In the genomic region with DNA sequence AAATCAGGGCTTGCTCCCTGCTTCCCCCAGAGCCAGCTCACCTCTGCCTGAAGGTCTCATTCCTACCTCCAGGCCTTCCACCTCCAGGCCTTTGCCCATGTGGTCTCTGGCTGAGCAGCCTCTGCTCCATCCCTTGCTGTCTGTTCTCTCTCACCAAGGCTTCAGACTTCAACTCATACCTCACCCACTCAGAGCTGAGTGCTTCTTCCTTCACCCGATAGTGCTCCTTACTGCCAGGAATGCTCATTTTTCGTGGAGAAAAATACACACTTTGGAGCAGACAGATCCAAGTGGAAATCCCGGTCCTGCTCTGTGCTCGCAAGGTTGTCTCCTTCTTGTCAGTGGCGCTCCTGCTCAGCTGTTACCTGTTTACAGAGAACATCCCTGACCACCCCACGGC, we compare ENCODE assay signal across 10 cellular contexts. TPM values are rescaled to one million over a fixed set of nuclear protein-coding genes. Genes with fewer than 3 reads are reported as not detected.
"Had no signal": no experiment of that assay in that cellular context is flagged by ENCODE, and none has a peak within 500 bp of the region (broad histone marks: within the 10 kb centered on the region; RNA-seq: fewer than 3 reads in every experiment).

No MANE protein-coding gene starts in this region.

- H3K36me3 ChIP-seq: HAP-1 had no signal

- H2AFZ ChIP-seq: GM23338 had no signal

- FAIRE-seq: K562 had no signal

- ATAC-seq: GM23338, HCT116, K562 had no signal

- H3K9me3 Mint-ChIP-seq: GM23338, HFFc6 had no signal

- H3K27ac Mint-ChIP-seq: GM23338, HFFc6 had no signal

- H3K4me3 Mint-ChIP-seq: GM23338, HFFc6 had no signal

- H3K4me3 ChIP-seq: GM23338, HAP-1, K562 had no signal

- H3K9me3 ChIP-seq: HAP-1 had no signal

- DNase-seq: H7, HFFc6, IMR-90, KG1 had no signal

- H3K4me1 ChIP-seq: HAP-1 had no signal

- H3K4me2 ChIP-seq: GM23338 had no signal

RNA-seq across cellular contexts. Expression of a gene that starts 7.0 kb away (rescaled TPM):
- total RNA-seq: H4, HFFc6, HT-29, IMR-90 had no signal
- polyA plus RNA-seq: IMR-90 had no signal
